In genomic region chr2:30267576-30267975, GRCh38 we compare ENCODE assay signal across 14 cellular contexts. TPM values are rescaled to one million over a fixed set of nuclear protein-coding genes. Genes with fewer than 3 reads are reported as not detected.
DNase-seq lines count a peak whose midpoint lies in the region; ATAC-seq and TF ChIP-seq lines count a peak whose summit lies in the region.
"Had no signal": no experiment of that assay in that cellular context is flagged by ENCODE, and none has a peak within 500 bp of the region (broad histone marks: within the 10 kb centered on the region; RNA-seq: fewer than 3 reads in every experiment).

No MANE protein-coding gene starts in this region.

- H3K36me3 Mint-ChIP-seq in activated T-cell treated with anti-CD3 and anti-CD28 coated beads, Interleukin-2, amount 50 U/mL, for 24 hours (ENCODE audit: low read depth) = peaks cover 22% of the 10 kb centered on the region
- peaks cover 5% of the 10 kb centered on the region for H3K36me3 Mint-ChIP-seq in natural killer cell treated with Interleukin-12 subunit alpha and Interleukin-12 subunit beta and Interleukin-15 and Interleukin-18, amount 100 ng/mL, for 72 hours

- peak overlapping the region; percentile 96 for H3K27ac Mint-ChIP-seq in activated T-cell treated with anti-CD3 and anti-CD28 coated beads, Interleukin-2, amount 50 U/mL, for 24 hours
- H3K27ac Mint-ChIP-seq in natural killer cell treated with Interleukin-12 subunit alpha and Interleukin-12 subunit beta and Interleukin-15 and Interleukin-18, amount 100 ng/mL, for 72 hours = peak overlapping the region; percentile 97 to 98
- H3K27ac Mint-ChIP-seq: progenitor cell of endocrine pancreas had no signal

- no peaks in the 10 kb centered on the region for H3K27me3 Mint-ChIP-seq in activated T-cell treated with anti-CD3 and anti-CD28 coated beads, Interleukin-2, amount 50 U/mL, for 24 hours
- no peaks in the 10 kb centered on the region for H3K27me3 Mint-ChIP-seq in natural killer cell treated with Interleukin-12 subunit alpha and Interleukin-12 subunit beta and Interleukin-15 and Interleukin-18, amount 100 ng/mL, for 72 hours
- H3K27me3 Mint-ChIP-seq: progenitor cell of endocrine pancreas had no signal

- no peak overlapping the region for H3K4me3 ChIP-seq in Peyer's patch
- H3K4me3 ChIP-seq: colonic mucosa had no signal

- TF ChIP-seq POLR2A in Peyer's patch (IDR thresholded peaks at IDR 0.05) = no peak

- TF ChIP-seq CTCF in Peyer's patch (IDR thresholded peaks at IDR 0.05) = no peak

- H3K4me1 Mint-ChIP-seq in activated T-cell treated with anti-CD3 and anti-CD28 coated beads, Interleukin-2, amount 50 U/mL, for 24 hours (ENCODE audit: low read depth) = peaks cover 85% of the 10 kb centered on the region
- H3K4me1 Mint-ChIP-seq in natural killer cell treated with Interleukin-12 subunit alpha and Interleukin-12 subunit beta and Interleukin-15 and Interleukin-18, amount 100 ng/mL, for 72 hours (ENCODE audit: low read depth in 2 of 2) = peaks cover 47 to 69% of the 10 kb centered on the region in 2 donors

- ATAC-seq in natural killer cell treated with Interleukin-12 subunit alpha and Interleukin-12 subunit beta and Interleukin-15 and Interleukin-18, amount 100 ng/mL, for 72 hours = no peak
- no peak for ATAC-seq in left lobe of liver
- ATAC-seq: HepG2, Panc1 had no signal

- no peaks in the 10 kb centered on the region for H3K9me3 ChIP-seq in Peyer's patch
- H3K9me3 ChIP-seq: colonic mucosa had no signal

- DNase-seq in activated T-cell treated with anti-CD3 and anti-CD28 coated beads, Interleukin-2, amount 50 U/mL, for 24 hours = peak; percentile 36
- DNase-seq in activated T-cell treated with anti-CD3 and anti-CD28 coated beads, Interleukin-2, amount 50 U/mL, for 1 hour = no peak
- DNase-seq in Peyer's patch (no peak), LoVo (ENCODE audit: low spot score) (no peak), left lobe of liver (ENCODE audit: low spot score) (no peak), midbrain (lab: John Stamatoyannopoulos, UW) (no peak)
- DNase-seq in activated naive CD4-positive, alpha-beta T cell treated with anti-CD3 and anti-CD28 coated beads, Interleukin-2, amount 50 U/mL, for 16 hours = peak; percentile 32
- no peak for DNase-seq in natural killer cell treated with Interleukin-12 subunit alpha and Interleukin-12 subunit beta and Interleukin-15 and Interleukin-18, amount 100 ng/mL, for 72 hours (ENCODE audit: low spot score)
- DNase-seq: ACHN, colonic mucosa, foreskin melanocyte had no signal

- peaks cover 0 to 8% (median under 1%) of the 10 kb centered on the region in 4 donors for H3K4me1 ChIP-seq in Peyer's patch
- H3K4me1 ChIP-seq: colonic mucosa had no signal

- H3K4me3 Mint-ChIP-seq in activated T-cell treated with anti-CD3 and anti-CD28 coated beads, Interleukin-2, amount 50 U/mL, for 24 hours = peak overlapping the region; percentile 76
- H3K4me3 Mint-ChIP-seq in natural killer cell treated with Interleukin-12 subunit alpha and Interleukin-12 subunit beta and Interleukin-15 and Interleukin-18, amount 100 ng/mL, for 72 hours = peak overlapping the region; percentile 82

- no peaks in the 10 kb centered on the region for H3K27me3 ChIP-seq in Peyer's patch
- H3K27me3 ChIP-seq: colonic mucosa had no signal

- H3K27ac ChIP-seq in Peyer's patch = peak overlapping the region in 3 of 4 donors; percentile 1 to 83 (median 41)
- H3K27ac ChIP-seq: colonic mucosa had no signal

- peaks cover 12% of the 10 kb centered on the region for H3K9me3 Mint-ChIP-seq in activated T-cell treated with anti-CD3 and anti-CD28 coated beads, Interleukin-2, amount 50 U/mL, for 24 hours
- H3K9me3 Mint-ChIP-seq in natural killer cell treated with Interleukin-12 subunit alpha and Interleukin-12 subunit beta and Interleukin-15 and Interleukin-18, amount 100 ng/mL, for 72 hours = peaks cover 3% of the 10 kb centered on the region

- H3K36me3 ChIP-seq in Peyer's patch = no peaks in the 10 kb centered on the region
- H3K36me3 ChIP-seq: colonic mucosa had no signal

RNA-seq across cellular contexts. Expression of gene LBH, which starts 36.2 kb away (rescaled TPM):
- 10 to 100 TPM; 10.9 to 44.6 (median 14.8) TPM for total RNA-seq in Peyer's patch
- total RNA-seq in natural killer cell treated with Interleukin-12 subunit alpha and Interleukin-12 subunit beta and Interleukin-15 and Interleukin-18, amount 100 ng/mL, for 72 hours = 1,000 to 10,000 TPM in 1 of 2 donors, 100 to 1,000 TPM in 1; 206 to 1,155 TPM
- 7.6 TPM for total RNA-seq in left lobe of liver

Comparison
In these comparisons a context has a peak if more than half of its experiments do, and no peak if none do; other contexts are left out.
1. DNase-seq: peak in activated T-cell treated with anti-CD3 and anti-CD28 coated beads, Interleukin-2, amount 50 U/mL, for 24 hours (single experiment) and activated naive CD4-positive, alpha-beta T cell treated with anti-CD3 and anti-CD28 coated beads, Interleukin-2, amount 50 U/mL, for 16 hours (single experiment); none in activated T-cell treated with anti-CD3 and anti-CD28 coated beads, Interleukin-2, amount 50 U/mL, for 1 hour (single experiment), Peyer's patch (0 of 3), natural killer cell treated with Interleukin-12 subunit alpha and Interleukin-12 subunit beta and Interleukin-15 and Interleukin-18, amount 100 ng/mL, for 72 hours (single experiment), LoVo (single experiment), left lobe of liver (single experiment) and midbrain (single experiment).
2. RNA of gene LBH, which starts 36.2 kb away (total RNA-seq): 206 to 1,155 TPM in natural killer cell treated with Interleukin-12 subunit alpha and Interleukin-12 subunit beta and Interleukin-15 and Interleukin-18, amount 100 ng/mL, for 72 hours; 10.9 to 44.6 TPM in Peyer's patch and 7.6 TPM in left lobe of liver (single experiment); every median in the first group is over 4 times any median in the second.